17 cellular contexts compared by ENCODE assay signal in genomic region chr22:43217285-43218030, GRCh38. TPM values are rescaled to one million over a fixed set of nuclear protein-coding genes. Genes with fewer than 3 reads are reported as not detected.
DNase-seq lines count a peak whose midpoint lies in the region; ATAC-seq, FAIRE-seq and TF ChIP-seq lines count a peak whose summit lies in the region.
"Had no signal": no experiment of that assay in that cellular context is flagged by ENCODE, and none has a peak within 500 bp of the region (broad histone marks: within the 10 kb centered on the region; RNA-seq: fewer than 3 reads in every experiment).

No MANE protein-coding gene starts in this region.

- no peak overlapping the region for H2BK20ac ChIP-seq in H1 (ENCODE audit: low read length)

- no peak overlapping the region for H3K9ac ChIP-seq in H1 (replicated peaks in 1 of 4; ENCODE audit: extremely low read depth in 1 of 4, low read depth in 3 of 4, low read length in 3 of 4)
- no peak overlapping the region for H3K9ac ChIP-seq in mesendoderm (ENCODE audit: low read length)

- H3K36me3 ChIP-seq in H7 (replicated peaks; ENCODE audit: control insufficient read depth, insufficient read depth, low read length), result no peaks in the 10 kb centered on the region
- H3K36me3 ChIP-seq in H1 (ENCODE audit: control insufficient read depth in 2 of 4, insufficient read depth in 4 of 4, low read length in 3 of 4), result no peaks in the 10 kb centered on the region
- no peaks in the 10 kb centered on the region for H3K36me3 ChIP-seq in mesendoderm (ENCODE audit: control insufficient read depth, insufficient read depth, low read length)

- no peak for TF ChIP-seq POLR2A in H1 (IDR thresholded peaks at IDR 0.05; ENCODE audit: control extremely low read depth in 1 of 2, low read depth in 2 of 2, low read length in 2 of 2)

- no peak for FAIRE-seq in H1 (lab: Jason Lieb, UNC)

- H3K4me2 ChIP-seq in H1 (ENCODE audit: insufficient read depth in 1 of 2, low read depth in 2 of 2, low read length in 2 of 2), result no peak overlapping the region
- no peak overlapping the region for H3K4me2 ChIP-seq in mesendoderm (ENCODE audit: low read length)

- 81% methylated on average over 29 of the region's 32 CpGs; no CpG with 5 or more reads in 1 of the 2 experiments for WGBS in H1 (ENCODE audit: extremely low coverage in 1 of 2, insufficient coverage in 1 of 2, insufficient read length in 1 of 2, insufficient replicate concordance in 2 of 2, low coverage in 1 of 2, low lambda C conversion rate in 2 of 2, missing lambda C conversion rate in 1 of 2), 2 experiments
- no CpG with 5 or more reads among the region's 32 CpGs for WGBS in mesendoderm (ENCODE audit: extremely low coverage, insufficient coverage, low lambda C conversion rate)

- H3K27me3 ChIP-seq in H7 (ENCODE audit: control insufficient read depth, insufficient read depth, low read length) (no peaks in the 10 kb centered on the region), H1 (replicated peaks in 1 of 4; ENCODE audit: control insufficient read depth in 3 of 4, extremely low read depth in 1 of 4, insufficient read depth in 3 of 4, low read length in 3 of 4) (peaks cover 0 to 2% (median 0%) of the 10 kb centered on the region in 4 experiments; a peak in 1 of 7 replicates), mesendoderm (ENCODE audit: insufficient read depth, low read length, poor library complexity) (no peaks in the 10 kb centered on the region)

- H3K4me1 Mint-ChIP-seq in activated T-helper 1 cell treated with anti-CD3 and anti-CD28 coated beads, Interleukin-12 subunit alpha, Interleukin-12 subunit beta, Interleukin-2, Interleukin-4 antibody, amounts not matched to agents 30 ng/mL and 10 ng/mL and 1 ng/mL, durations not matched to agents 14 hours and 24 hours and 36 hours (ENCODE audit: low read depth), result no peaks in the 10 kb centered on the region
- H3K4me1 Mint-ChIP-seq: CD4-positive, CD25-positive, alpha-beta regulatory T cell had no signal

- POLR2A ChIA-PET in H1 (lab: Charles Lee; ENCODE audit: partially characterized antibody), result no interaction called here

- no peak overlapping the region; the same call in 1 of the 2 replicates for H3K18ac ChIP-seq in H1 (ENCODE audit: extremely low read depth, low read length)
- no peak overlapping the region for H3K18ac ChIP-seq in mesendoderm (ENCODE audit: low read length)

- TF ChIP-seq RAD21 in H1 (IDR thresholded peaks at IDR 0.05 in 1 of 2, conservative IDR thresholded peaks at IDR 0.05 in 1 of 2; ENCODE audit: low read depth in 2 of 2, low read length in 2 of 2), result no peak

- H3K4me3 ChIP-seq in H7 (ENCODE audit: insufficient read depth, low read depth, low read length) (no peak overlapping the region), H1 (ENCODE audit: extremely low read depth in 1 of 4, insufficient read depth in 2 of 4, low read depth in 3 of 4, low read length in 4 of 4) (no peak overlapping the region), mesendoderm (ENCODE audit: low read length) (no peak overlapping the region)

- H3K23ac ChIP-seq in H1 (ENCODE audit: insufficient read length) (no peak overlapping the region), mesendoderm (ENCODE audit: low read length) (no peak overlapping the region)

- H2BK15ac ChIP-seq in H1 (ENCODE audit: low read length) (peak overlapping the region; percentile 61; the same call in 1 of the 2 replicates), mesendoderm (replicated peaks; ENCODE audit: low read depth) (no peak overlapping the region)

- H3K27me3 Mint-ChIP-seq in activated T-helper 1 cell treated with anti-CD3 and anti-CD28 coated beads, Interleukin-12 subunit alpha, Interleukin-12 subunit beta, Interleukin-2, Interleukin-4 antibody, amounts not matched to agents 30 ng/mL and 10 ng/mL and 1 ng/mL, durations not matched to agents 14 hours and 24 hours and 36 hours (ENCODE audit: insufficient read depth), result no peaks in the 10 kb centered on the region

- H3K4ac ChIP-seq in H1 (replicated peaks; ENCODE audit: insufficient read length, low read depth, low read length) (no peak overlapping the region), mesendoderm (ENCODE audit: low read depth, low read length) (no peak overlapping the region)

- no peak overlapping the region; the same call in 1 of the 2 replicates for H4K8ac ChIP-seq in H1 (ENCODE audit: extremely low read depth, insufficient read depth, low read length)
- no peak overlapping the region for H4K8ac ChIP-seq in mesendoderm (ENCODE audit: low read depth, low read length)

- intact Hi-C loops in activated T-helper 1 cell treated with anti-CD3 and anti-CD28 coated beads, Interleukin-12 subunit alpha, Interleukin-12 subunit beta, Interleukin-2, Interleukin-4 antibody, amounts not matched to agents 30 ng/mL and 10 ng/mL and 1 ng/mL, durations not matched to agents 14 hours and 24 hours and 36 hours (cut with micrococcal nuclease), result no loop called here

- no peak overlapping the region for H3K14ac ChIP-seq in H1 (ENCODE audit: insufficient read length)

- no peak overlapping the region for H3K27ac Mint-ChIP-seq in activated T-helper 1 cell treated with anti-CD3 and anti-CD28 coated beads, Interleukin-12 subunit alpha, Interleukin-12 subunit beta, Interleukin-2, Interleukin-4 antibody, amounts not matched to agents 30 ng/mL and 10 ng/mL and 1 ng/mL, durations not matched to agents 14 hours and 24 hours and 36 hours
- H3K27ac Mint-ChIP-seq: CD4-positive, CD25-positive, alpha-beta regulatory T cell had no signal

- H3K27ac ChIP-seq in H1 (ENCODE audit: low read depth, low read length) (no peak overlapping the region), mesendoderm (ENCODE audit: low read depth, low read length) (no peak overlapping the region)

- H3K4me1 ChIP-seq in H1 (replicated peaks in 1 of 4; ENCODE audit: control insufficient read depth in 3 of 4, insufficient read depth in 4 of 4, low read length in 3 of 4) (peaks cover 0 to 25% (median 10%) of the 10 kb centered on the region in 4 experiments; a peak in 5 of 7 replicates), mesendoderm (ENCODE audit: control insufficient read depth, low read depth, low read length) (no peaks in the 10 kb centered on the region)

- H3K79me1 ChIP-seq in H1 (ENCODE audit: low read depth, low read length), result no peaks in the 10 kb centered on the region
- H3K79me1 ChIP-seq in mesendoderm (ENCODE audit: low read length), result no peaks in the 10 kb centered on the region

- H3K36me3 Mint-ChIP-seq in activated T-helper 1 cell treated with anti-CD3 and anti-CD28 coated beads, Interleukin-12 subunit alpha, Interleukin-12 subunit beta, Interleukin-2, Interleukin-4 antibody, amounts not matched to agents 30 ng/mL and 10 ng/mL and 1 ng/mL, durations not matched to agents 14 hours and 24 hours and 36 hours (ENCODE audit: low read depth), result no peaks in the 10 kb centered on the region
- H3K36me3 Mint-ChIP-seq: CD4-positive, CD25-positive, alpha-beta regulatory T cell had no signal

- H3K79me2 ChIP-seq in H1 (ENCODE audit: control insufficient read depth in 1 of 2, insufficient read depth in 2 of 2, low read length in 2 of 2), result no peaks in the 10 kb centered on the region
- no peaks in the 10 kb centered on the region for H3K79me2 ChIP-seq in mesendoderm (ENCODE audit: control insufficient read depth, insufficient read depth, low read length)

- H3K56ac ChIP-seq in H1 (replicated peaks; ENCODE audit: insufficient read length, low read depth, low read length) (no peak overlapping the region), mesendoderm (ENCODE audit: low read length) (no peak overlapping the region)

- no peaks in the 10 kb centered on the region for H4K20me1 ChIP-seq in H1 (replicated peaks in 1 of 2; ENCODE audit: control insufficient read depth in 1 of 2, insufficient read depth in 2 of 2, low read length in 2 of 2)

- CTCF ChIA-PET in H1 (lab: Charles Lee; ENCODE audit: partially characterized antibody), result interaction anchor here (1.2 to 16.7 kb wide), 4 partner anchors 10 to 53 kb away, joined by 3 to 186 read pairs (median 8); no protein-coding TSS in a partner anchor

- DNase-seq in ELF-1 (ENCODE audit: low read depth, low spot score) (peak; percentile 43), H7 (peak; percentile 88), H1 (ENCODE audit: low read depth in 1 of 2, low spot score in 2 of 2) (no peak), mesendoderm (peak; percentile 41), left lobe of liver (ENCODE audit: low spot score) (no peak)
- no peak for DNase-seq in activated T-helper 1 cell treated with anti-CD3 and anti-CD28 coated beads, Interleukin-12 subunit alpha, Interleukin-12 subunit beta, Interleukin-2, Interleukin-4 antibody, amounts not matched to agents 30 ng/mL and 10 ng/mL and 1 ng/mL, durations not matched to agents 14 hours and 24 hours and 36 hours (ENCODE audit: low spot score)
- DNase-seq: CD4-positive, CD25-positive, alpha-beta regulatory T cell; DMS79; HCEC 1CT; KG1; NCI-H1092 treated with DMSO at 0.1 percent for 48 hours; NCI-H1436 treated with DMSO at 0.1 percent for 48 hours; NCI-H1930; NK-92 treated with Interleukin-12 subunit alpha and Interleukin-12 subunit beta, amount 100 ng/mL, for 24 hours had no signal

- TF ChIP-seq EP300 in H1 (IDR thresholded peaks at IDR 0.05; ENCODE audit: borderline replicate concordance in 1 of 2, low read depth in 2 of 2, low read length in 2 of 2), result no peak

- H2AFZ ChIP-seq in H1 (ENCODE audit: low read length), result no peak overlapping the region

- peak overlapping the region; percentile 60; the same call in 1 of the 2 replicates for H2BK12ac ChIP-seq in H1 (ENCODE audit: low read depth, low read length)

- H2BK120ac ChIP-seq in H1 (replicated peaks; ENCODE audit: low read depth, low read length) (no peak overlapping the region), mesendoderm (ENCODE audit: low read depth, low read length) (no peak overlapping the region)

- no peak overlapping the region for H3K4me3 Mint-ChIP-seq in activated T-helper 1 cell treated with anti-CD3 and anti-CD28 coated beads, Interleukin-12 subunit alpha, Interleukin-12 subunit beta, Interleukin-2, Interleukin-4 antibody, amounts not matched to agents 30 ng/mL and 10 ng/mL and 1 ng/mL, durations not matched to agents 14 hours and 24 hours and 36 hours
- H3K4me3 Mint-ChIP-seq: CD4-positive, CD25-positive, alpha-beta regulatory T cell had no signal

- no peaks in the 10 kb centered on the region for H3K9me3 ChIP-seq in H1 (ENCODE audit: insufficient read depth in 2 of 2, low read depth in 1 of 2, low read length in 1 of 2)

- H2AK5ac ChIP-seq in H1 (ENCODE audit: low read depth, low read length) (no peak overlapping the region), mesendoderm (ENCODE audit: low read length) (no peak overlapping the region)

- no peaks in the 10 kb centered on the region for H3K23me2 ChIP-seq in H1 (ENCODE audit: low read depth, low read length)

- H3K9me3 Mint-ChIP-seq in activated T-helper 1 cell treated with anti-CD3 and anti-CD28 coated beads, Interleukin-12 subunit alpha, Interleukin-12 subunit beta, Interleukin-2, Interleukin-4 antibody, amounts not matched to agents 30 ng/mL and 10 ng/mL and 1 ng/mL, durations not matched to agents 14 hours and 24 hours and 36 hours, result no peaks in the 10 kb centered on the region
- H3K9me3 Mint-ChIP-seq: CD4-positive, CD25-positive, alpha-beta regulatory T cell had no signal

- no peak for TF ChIP-seq CTCF in H1 (IDR thresholded peaks at IDR 0.05; ENCODE audit: control extremely low read depth in 1 of 3, insufficient read depth in 1 of 3, low read depth in 1 of 3, low read length in 3 of 3)

- H4K91ac ChIP-seq in H1 (replicated peaks; ENCODE audit: insufficient read length, low read length), result no peak overlapping the region

- no peak overlapping the region for H4K5ac ChIP-seq in H1 (ENCODE audit: insufficient read length, low read depth, low read length)
- no peak overlapping the region for H4K5ac ChIP-seq in mesendoderm (ENCODE audit: low read length)

- H2BK5ac ChIP-seq in H1 (ENCODE audit: low read depth, low read length) (0 out of 2 replicates have a peak overlapping the region, but pooled peaks have one; percentile 35), mesendoderm (ENCODE audit: low read length) (no peak overlapping the region)

- ATAC-seq in GM21717 (IDR thresholded peaks at IDR 0.05; ENCODE audit: unreplicated experiment) (no peak), left lobe of liver (no peak)
- ATAC-seq: Panc1, SK-N-SH treated with all-trans-retinoic acid at 6 μM for 48 hours had no signal

RNA-seq across cellular contexts. Expression of gene TTLL12, which starts 30.5 kb away (rescaled TPM):
- 90.5 and 100 TPM in 2 replicates for total RNA-seq in H7 (2014; rRNA removed; shearing (Covaris generic))
- 124 and 125 TPM in 2 replicates for total RNA-seq in H1 (2021; fragmentation: NEBNext Ultra II Directional; extraction: Animal tissue kit (Norgen Biotek cat#: 25700))
- polyA plus RNA-seq in H1 (2011; rRNA removed), result 101 and 152 TPM in 2 replicates
- polyA plus RNA-seq in H1 (2011; cell fraction: cytosol; rRNA removed), result 63.8 TPM
- 119 TPM for polyA plus RNA-seq in H1 (2011; cell fraction: nucleus; rRNA removed)
- polyA plus RNA-seq in H1 (2012, experiment 1 of 2), result 78.9 to 105 TPM (median 98.6 TPM) in 4 replicates
- 117 TPM for polyA plus RNA-seq in H1 (2012, experiment 2 of 2)
- polyA plus RNA-seq in H1 (2013, experiment 1 of 2), result 71.1 TPM
- polyA plus RNA-seq in H1 (2013, experiment 2 of 2), result 74.2 TPM
- polyA minus RNA-seq in H1 (2011; rRNA and poly(A)+ RNA removed), result 50.6 and 56.1 TPM in 2 replicates
- 63.1 TPM for polyA minus RNA-seq in H1 (2011; cell fraction: cytosol; rRNA and poly(A)+ RNA removed)
- polyA minus RNA-seq in H1 (2011; cell fraction: nucleus; rRNA and poly(A)+ RNA removed), result 34.2 TPM
- polyA plus RNA-seq in mesendoderm (2013, experiment 1 of 2), result 58.0 TPM
- polyA plus RNA-seq in mesendoderm (2013, experiment 2 of 2), result 56.8 TPM
- total RNA-seq in activated T-helper 1 cell treated with anti-CD3 and anti-CD28 coated beads, Interleukin-12 subunit alpha, Interleukin-12 subunit beta, Interleukin-2, Interleukin-4 antibody, amounts not matched to agents 30 ng/mL and 10 ng/mL and 1 ng/mL, durations not matched to agents 14 hours and 24 hours and 36 hours, result 105 TPM in 2 replicates
- total RNA-seq in left lobe of liver, result 26.6 TPM

Comparison
In these comparisons a context has a peak if more than half of its experiments do, and no peak if none do; other contexts are left out.
1. DNase-seq: peak in ELF-1 (single experiment), H7 (single experiment) and mesendoderm (single experiment); none in H1 (0 of 2), activated T-helper 1 cell treated with anti-CD3 and anti-CD28 coated beads, Interleukin-12 subunit alpha, Interleukin-12 subunit beta, Interleukin-2, Interleukin-4 antibody, amounts not matched to agents 30 ng/mL and 10 ng/mL and 1 ng/mL, durations not matched to agents 14 hours and 24 hours and 36 hours (single experiment) and left lobe of liver (single experiment).